ENCODE assay signal across 9 cellular contexts in the genomic region with DNA sequence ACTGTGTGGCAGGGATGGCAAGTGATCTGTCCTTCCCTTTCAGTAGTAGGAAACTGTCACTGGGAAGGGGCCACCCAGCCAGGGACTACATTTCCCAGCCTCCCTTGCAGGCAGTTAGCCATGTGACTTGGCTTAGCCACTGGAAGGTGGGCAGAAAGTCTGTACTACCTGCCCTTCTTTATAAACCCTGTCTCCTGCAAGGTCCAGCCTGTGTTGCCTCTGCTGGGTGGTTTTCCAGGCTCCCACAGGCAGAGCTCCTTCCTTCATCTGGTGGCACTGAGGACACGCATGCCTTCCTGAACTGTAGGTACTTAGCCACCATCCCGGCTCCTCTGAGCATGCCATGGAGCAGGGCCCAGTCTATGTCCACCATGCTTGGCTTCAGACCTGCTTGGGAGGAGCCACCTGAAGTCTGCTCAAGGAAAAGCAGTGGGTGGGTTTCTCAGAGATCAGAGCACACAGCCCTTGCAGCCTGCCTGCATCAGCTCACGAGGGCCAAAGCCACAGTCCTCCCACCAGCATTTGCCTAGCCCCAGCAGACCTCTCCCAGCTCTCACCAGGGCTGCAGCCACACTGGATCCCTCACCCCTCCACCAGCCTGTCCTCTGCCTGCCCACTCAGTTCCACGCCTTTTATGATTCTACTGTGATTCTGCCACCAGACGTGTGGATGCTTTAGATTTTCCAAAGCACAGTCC. TPM values are rescaled to one million over a fixed set of nuclear protein-coding genes. Genes with fewer than 3 reads are reported as not detected.
DNase-seq lines count a peak whose midpoint lies in the region; ATAC-seq and TF ChIP-seq lines count a peak whose summit lies in the region.
"Had no signal": no experiment of that assay in that cellular context is flagged by ENCODE, and none has a peak within 500 bp of the region (broad histone marks: within the 10 kb centered on the region; RNA-seq: fewer than 3 reads in every experiment).

No MANE protein-coding gene starts in this region.

- H3K4me1 Mint-ChIP-seq in endothelial cell (ENCODE audit: unreplicated experiment): peaks cover 56% of the 10 kb centered on the region
- H3K4me1 Mint-ChIP-seq in CD4-positive, alpha-beta T cell (ENCODE audit: low read depth): no peaks in the 10 kb centered on the region

- no peak for TF ChIP-seq EP300 in upper lobe of left lung (IDR thresholded peaks at IDR 0.05)

- POLR2A ChIA-PET in CD4-positive, alpha-beta T cell (lab: Charles Lee): no interaction called here

- peaks cover 19 to 58% (median 44%) of the 10 kb centered on the region in 4 donors for H3K4me1 ChIP-seq in upper lobe of left lung

- no peak for TF ChIP-seq POLR2A in upper lobe of left lung (IDR thresholded peaks at IDR 0.05)

- CTCF ChIA-PET in CD4-positive, alpha-beta T cell (lab: Charles Lee): no interaction called here

- ATAC-seq in GM18867 (IDR thresholded peaks at IDR 0.05; ENCODE audit: unreplicated experiment): peak; percentile 54
- ATAC-seq in HG03469 (IDR thresholded peaks at IDR 0.05; ENCODE audit: unreplicated experiment): peak; percentile 60
- ATAC-seq in CD4-positive, alpha-beta T cell (ENCODE audit: poor library complexity): no peak
- no peak for ATAC-seq in upper lobe of left lung (ENCODE audit: low FRiP score in 2 of 2)

- H3K4me3 ChIP-seq in upper lobe of left lung: no peak overlapping the region

- H3K27me3 ChIP-seq in CD4-positive, alpha-beta T cell (ENCODE audit: control insufficient read depth, insufficient read depth, low read length): no peaks in the 10 kb centered on the region
- H3K27me3 ChIP-seq in upper lobe of left lung: no peaks in the 10 kb centered on the region

- WGBS in upper lobe of left lung, 2 donors: 85 to 98% methylated on average over 3 to 5 of the region's 5 CpGs

- H3K36me3 Mint-ChIP-seq in endothelial cell (ENCODE audit: low read depth, unreplicated experiment): peaks cover 15% of the 10 kb centered on the region
- H3K36me3 Mint-ChIP-seq in CD4-positive, alpha-beta T cell (ENCODE audit: low read depth): no peaks in the 10 kb centered on the region

- no peaks in the 10 kb centered on the region for H3K9me3 Mint-ChIP-seq in endothelial cell (ENCODE audit: unreplicated experiment)
- H3K9me3 Mint-ChIP-seq in CD4-positive, alpha-beta T cell: no peaks in the 10 kb centered on the region

- peak; percentile 27 for DNase-seq in CD1c-positive myeloid dendritic cell (ENCODE audit: extremely low spot score)
- DNase-seq in endothelial cell (ENCODE audit: low spot score): no peak
- no peak for DNase-seq in CD4-positive, alpha-beta T cell
- DNase-seq in upper lobe of left lung: no peak
- no peak for DNase-seq in DMS153 treated with DMSO at 0.1 percent for 48 hours (lab: John Stamatoyannopoulos, UW; ENCODE audit: unreplicated experiment)
- no peak for DNase-seq in COLO829 (ENCODE audit: low spot score)
- DNase-seq: occipital lobe had no signal

- no peak for TF ChIP-seq CTCF in endothelial cell (IDR thresholded peaks at IDR 0.05; ENCODE audit: unreplicated experiment)
- no peak for TF ChIP-seq CTCF in CD4-positive, alpha-beta T cell (IDR thresholded peaks at IDR 0.05)
- no peak for TF ChIP-seq CTCF in upper lobe of left lung (IDR thresholded peaks at IDR 0.05)

- no peak overlapping the region for H3K27ac ChIP-seq in CD4-positive, alpha-beta T cell (ENCODE audit: low read depth, low read length)
- H3K27ac ChIP-seq in upper lobe of left lung: peak overlapping the region in 2 of 4 donors; percentile 23 to 31

- peaks cover 0 to 8% (median 2%) of the 10 kb centered on the region in 4 donors for H3K36me3 ChIP-seq in upper lobe of left lung

- H3K27me3 Mint-ChIP-seq in endothelial cell (ENCODE audit: unreplicated experiment): peaks cover 13% of the 10 kb centered on the region
- no peaks in the 10 kb centered on the region for H3K27me3 Mint-ChIP-seq in CD4-positive, alpha-beta T cell

- intact Hi-C loops in CD4-positive, alpha-beta T cell (cut with DNase I, micrococcal nuclease): no loop called here

- H3K27ac Mint-ChIP-seq in endothelial cell (ENCODE audit: unreplicated experiment): peak overlapping the region; percentile 83
- no peak overlapping the region for H3K27ac Mint-ChIP-seq in CD4-positive, alpha-beta T cell

- no peaks in the 10 kb centered on the region for H3K9me3 ChIP-seq in CD4-positive, alpha-beta T cell (ENCODE audit: control insufficient read depth, low read length)
- H3K9me3 ChIP-seq in upper lobe of left lung: no peaks in the 10 kb centered on the region

- peak overlapping the region; percentile 73 for H3K4me3 Mint-ChIP-seq in endothelial cell (ENCODE audit: unreplicated experiment)
- H3K4me3 Mint-ChIP-seq in CD4-positive, alpha-beta T cell: no peak overlapping the region

RNA-seq across cellular contexts. Expression of gene SLC25A51, which starts 16.7 kb away (rescaled TPM):
- 28.5 TPM for total RNA-seq in endothelial cell (ENCODE audit: unreplicated experiment)
- 10 to 100 TPM; 13.3 to 13.8 TPM for total RNA-seq in CD4-positive, alpha-beta T cell
- total RNA-seq in upper lobe of left lung: 10 to 100 TPM; 19.4 to 51.4 (median 31.9) TPM

Comparison
In these comparisons a context has a peak if more than half of its experiments do, and no peak if none do; other contexts are left out.
1. ATAC-seq: peak in GM18867 (single experiment) and HG03469 (single experiment); none in CD4-positive, alpha-beta T cell (single experiment) and upper lobe of left lung (0 of 2).